Comparison of ENCODE assay signal across 1 cellular context in the genomic region with DNA sequence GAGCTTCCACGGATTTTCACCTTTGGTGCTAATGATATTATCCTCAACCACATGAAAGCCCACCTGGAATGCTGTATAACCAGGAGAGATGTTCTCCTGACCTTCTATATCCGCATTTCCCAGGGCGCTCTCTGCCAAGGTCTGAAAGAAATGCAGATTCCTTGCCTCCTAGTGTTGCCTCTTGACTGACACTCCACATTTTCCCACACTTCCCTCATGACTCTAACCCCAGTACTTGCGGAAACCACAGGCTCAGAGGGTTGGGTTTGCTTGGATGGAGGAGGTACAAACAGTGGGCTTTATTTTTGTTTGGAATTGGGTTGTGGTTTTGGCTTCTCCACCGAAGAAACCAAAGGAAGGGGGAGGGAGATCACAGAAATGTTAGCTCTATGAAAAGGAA.
TF ChIP-seq lines count a peak whose summit lies in the region.

No MANE protein-coding gene starts in this region.

TF ChIP-seq in SK-N-SH treated with all-trans-retinoic acid at 6 μM for 48 hours, 23 proteins besides CTCF, POLR2A, EP300 and RAD21 (continued from another document):
- TF ChIP-seq CSDC2 (CRISPR knock-in tag; IDR thresholded peaks at IDR 0.05) (no peak), TCF4 (CRISPR knock-in tag; IDR thresholded peaks at IDR 0.05; ENCODE audit: borderline replicate concordance) (no peak), ZFP3 (CRISPR knock-in tag; IDR thresholded peaks at IDR 0.05) (no peak), GLIS3 (CRISPR knock-in tag; IDR thresholded peaks at IDR 0.05) (no peak), ZNF565 (CRISPR knock-in tag; conservative IDR thresholded peaks at IDR 0.05; ENCODE audit: low read depth) (no peak), ZNF70 (CRISPR knock-in tag; IDR thresholded peaks at IDR 0.05) (no peak), RARB (CRISPR knock-in tag; IDR thresholded peaks at IDR 0.05) (no peak), ZNF8 (CRISPR knock-in tag; IDR thresholded peaks at IDR 0.05) (no peak), ESRRG (CRISPR knock-in tag; IDR thresholded peaks at IDR 0.05) (no peak), OSR1 (CRISPR knock-in tag; IDR thresholded peaks at IDR 0.05) (no peak), BACH2 (CRISPR knock-in tag; IDR thresholded peaks at IDR 0.05; ENCODE audit: borderline replicate concordance) (no peak)
- TF ChIP-seq, protein P1, sequence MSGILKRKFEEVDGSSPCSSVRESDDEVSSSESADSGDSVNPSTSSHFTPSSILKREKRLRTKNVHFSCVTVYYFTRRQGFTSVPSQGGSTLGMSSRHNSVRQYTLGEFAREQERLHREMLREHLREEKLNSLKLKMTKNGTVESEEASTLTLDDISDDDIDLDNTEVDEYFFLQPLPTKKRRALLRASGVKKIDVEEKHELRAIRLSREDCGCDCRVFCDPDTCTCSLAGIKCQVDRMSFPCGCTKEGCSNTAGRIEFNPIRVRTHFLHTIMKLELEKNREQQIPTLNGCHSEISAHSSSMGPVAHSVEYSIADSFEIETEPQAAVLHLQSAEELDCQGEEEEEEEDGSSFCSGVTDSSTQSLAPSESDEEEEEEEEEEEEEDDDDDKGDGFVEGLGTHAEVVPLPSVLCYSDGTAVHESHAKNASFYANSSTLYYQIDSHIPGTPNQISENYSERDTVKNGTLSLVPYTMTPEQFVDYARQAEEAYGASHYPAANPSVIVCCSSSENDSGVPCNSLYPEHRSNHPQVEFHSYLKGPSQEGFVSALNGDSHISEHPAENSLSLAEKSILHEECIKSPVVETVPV (CRISPR knock-in tag; IDR thresholded peaks at IDR 0.05), result no peak
- TF ChIP-seq, protein P2, sequence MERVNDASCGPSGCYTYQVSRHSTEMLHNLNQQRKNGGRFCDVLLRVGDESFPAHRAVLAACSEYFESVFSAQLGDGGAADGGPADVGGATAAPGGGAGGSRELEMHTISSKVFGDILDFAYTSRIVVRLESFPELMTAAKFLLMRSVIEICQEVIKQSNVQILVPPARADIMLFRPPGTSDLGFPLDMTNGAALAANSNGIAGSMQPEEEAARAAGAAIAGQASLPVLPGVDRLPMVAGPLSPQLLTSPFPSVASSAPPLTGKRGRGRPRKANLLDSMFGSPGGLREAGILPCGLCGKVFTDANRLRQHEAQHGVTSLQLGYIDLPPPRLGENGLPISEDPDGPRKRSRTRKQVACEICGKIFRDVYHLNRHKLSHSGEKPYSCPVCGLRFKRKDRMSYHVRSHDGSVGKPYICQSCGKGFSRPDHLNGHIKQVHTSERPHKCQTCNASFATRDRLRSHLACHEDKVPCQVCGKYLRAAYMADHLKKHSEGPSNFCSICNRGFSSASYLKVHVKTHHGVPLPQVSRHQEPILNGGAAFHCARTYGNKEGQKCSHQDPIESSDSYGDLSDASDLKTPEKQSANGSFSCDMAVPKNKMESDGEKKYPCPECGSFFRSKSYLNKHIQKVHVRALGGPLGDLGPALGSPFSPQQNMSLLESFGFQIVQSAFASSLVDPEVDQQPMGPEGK (CRISPR knock-in tag; IDR thresholded peaks at IDR 0.05; ENCODE audit: borderline replicate concordance), result no peak
